In genomic region chr3:5226783-5227182, GRCh38 we compare ENCODE assay signal across 7 cellular contexts. TPM values are rescaled to one million over a fixed set of nuclear protein-coding genes. Genes with fewer than 3 reads are reported as not detected.
DNase-seq lines count a peak whose midpoint lies in the region; ATAC-seq and TF ChIP-seq lines count a peak whose summit lies in the region.

No MANE protein-coding gene starts in this region.

- H3K4me1 Mint-ChIP-seq in brain (peaks cover 26% of the 10 kb centered on the region), neural crest cell (no peaks in the 10 kb centered on the region)
- H3K4me1 Mint-ChIP-seq in activated T-helper 2 cell treated with anti-CD3 and anti-CD28 coated beads, Interferon-gamma antibody, Interleukin-2, Interleukin-4, amounts not matched to agents 10 μg/mL and 5 μg/mL and 100 μg/mL, durations not matched to agents 14 hours and 24 hours and 36 hours (ENCODE audit: low read depth): no peaks in the 10 kb centered on the region

- H3K27ac Mint-ChIP-seq in brain: peak overlapping the region in 1 of 5 experiments; percentile 0
- no peak overlapping the region for H3K27ac Mint-ChIP-seq in neural crest cell (ENCODE audit: unreplicated experiment)
- no peak overlapping the region for H3K27ac Mint-ChIP-seq in activated T-helper 2 cell treated with anti-CD3 and anti-CD28 coated beads, Interferon-gamma antibody, Interleukin-2, Interleukin-4, amounts not matched to agents 10 μg/mL and 5 μg/mL and 100 μg/mL, durations not matched to agents 14 hours and 24 hours and 36 hours

- H3K27me3 Mint-ChIP-seq in brain (no peaks in the 10 kb centered on the region), neural crest cell (ENCODE audit: low read depth) (no peaks in the 10 kb centered on the region)
- no peaks in the 10 kb centered on the region for H3K27me3 Mint-ChIP-seq in activated T-helper 2 cell treated with anti-CD3 and anti-CD28 coated beads, Interferon-gamma antibody, Interleukin-2, Interleukin-4, amounts not matched to agents 10 μg/mL and 5 μg/mL and 100 μg/mL, durations not matched to agents 14 hours and 24 hours and 36 hours (ENCODE audit: low read depth)

- peak; percentile 10; the same call in 1 of the 2 replicates for TF ChIP-seq CTCF in GM12875 (IDR thresholded peaks at IDR 0.05; ENCODE audit: borderline replicate concordance, insufficient read depth, low read depth, low read length)
- peak; percentile 70 for TF ChIP-seq CTCF in brain (conservative IDR thresholded peaks at IDR 0.05)
- peak; percentile 68 for TF ChIP-seq CTCF in neural crest cell (conservative IDR thresholded peaks at IDR 0.05)

- H3K9me3 Mint-ChIP-seq in brain (no peaks in the 10 kb centered on the region), neural crest cell (no peaks in the 10 kb centered on the region)
- H3K9me3 Mint-ChIP-seq in activated T-helper 2 cell treated with anti-CD3 and anti-CD28 coated beads, Interferon-gamma antibody, Interleukin-2, Interleukin-4, amounts not matched to agents 10 μg/mL and 5 μg/mL and 100 μg/mL, durations not matched to agents 14 hours and 24 hours and 36 hours: no peaks in the 10 kb centered on the region

- H3K4me3 ChIP-seq in GM12875 (ENCODE audit: low read depth, low read length): no peak overlapping the region

- H3K36me3 Mint-ChIP-seq in brain (no peaks in the 10 kb centered on the region), neural crest cell (ENCODE audit: low read depth) (no peaks in the 10 kb centered on the region)
- no peaks in the 10 kb centered on the region for H3K36me3 Mint-ChIP-seq in activated T-helper 2 cell treated with anti-CD3 and anti-CD28 coated beads, Interferon-gamma antibody, Interleukin-2, Interleukin-4, amounts not matched to agents 10 μg/mL and 5 μg/mL and 100 μg/mL, durations not matched to agents 14 hours and 24 hours and 36 hours (ENCODE audit: low read depth)

- in situ Hi-C loops in KBM-7 (cut with MboI; ENCODE audit: low pct_unique_long_range_greater_than_20kb, low sequenced_read_pairs): no loop called here

- DNase-seq in KBM-7 (peak; percentile 31), neural crest cell (ENCODE audit: low read depth, low spot score) (no peak), NCI-H345 treated with DMSO at 0.1 percent for 48 hours (lab: John Stamatoyannopoulos, UW; ENCODE audit: unreplicated experiment) (no peak)
- DNase-seq in activated T-helper 2 cell treated with anti-CD3 and anti-CD28 coated beads, Interferon-gamma antibody, Interleukin-2, Interleukin-4, amounts not matched to agents 10 μg/mL and 5 μg/mL and 100 μg/mL, durations not matched to agents 14 hours and 24 hours and 36 hours (ENCODE audit: low spot score): no peak

- no peak for ATAC-seq in HG03469 (IDR thresholded peaks at IDR 0.05; ENCODE audit: unreplicated experiment)

- intact Hi-C loops in activated T-helper 2 cell treated with anti-CD3 and anti-CD28 coated beads, Interferon-gamma antibody, Interleukin-2, Interleukin-4, amounts not matched to agents 10 μg/mL and 5 μg/mL and 100 μg/mL, durations not matched to agents 14 hours and 24 hours and 36 hours (cut with micrococcal nuclease): no loop called here

- H3K4me3 Mint-ChIP-seq in brain (no peak overlapping the region), neural crest cell (no peak overlapping the region)
- no peak overlapping the region for H3K4me3 Mint-ChIP-seq in activated T-helper 2 cell treated with anti-CD3 and anti-CD28 coated beads, Interferon-gamma antibody, Interleukin-2, Interleukin-4, amounts not matched to agents 10 μg/mL and 5 μg/mL and 100 μg/mL, durations not matched to agents 14 hours and 24 hours and 36 hours (ENCODE audit: low read depth)

RNA-seq across cellular contexts. Expression of gene EDEM1, which starts 39.3 kb away (rescaled TPM):
- polyA plus RNA-seq in brain (ENCODE audit: insufficient read depth, low read depth, low replicate concordance): 1.4 TPM
- 19.7 and 21.2 TPM in 2 replicates for total RNA-seq in neural crest cell
- total RNA-seq in activated T-helper 2 cell treated with anti-CD3 and anti-CD28 coated beads, Interferon-gamma antibody, Interleukin-2, Interleukin-4, amounts not matched to agents 10 μg/mL and 5 μg/mL and 100 μg/mL, durations not matched to agents 14 hours and 24 hours and 36 hours: 183 and 187 TPM in 2 replicates

Comparison
In these comparisons a context has a peak if more than half of its experiments do, and no peak if none do; other contexts are left out.
1. CTCF ChIP-seq: peak in every context shown above with its lines; median percentile 70 in brain; 68 in neural crest cell; 10 in GM12875.